In genomic region chr4:180827193-180827592, GRCh38 we compare ENCODE assay signal across 11 cellular contexts.
DNase-seq lines count a peak whose midpoint lies in the region; ATAC-seq and TF ChIP-seq lines count a peak whose summit lies in the region.
"Had no signal": no experiment of that assay in that cellular context is flagged by ENCODE, and none has a peak within 500 bp of the region (broad histone marks: within the 10 kb centered on the region; RNA-seq: fewer than 3 reads in every experiment).

No MANE protein-coding gene starts in this region.

- no peaks in the 10 kb centered on the region for H3K36me3 ChIP-seq in KMS-11 (ENCODE audit: insufficient read depth)

- peaks cover 9% of the 10 kb centered on the region for H3K9me3 Mint-ChIP-seq in mesothelial cell of epicardium
- H3K9me3 Mint-ChIP-seq: stimulated activated naive B cell treated with anti-CD40 and anti-IgM and Interleukin-4, amounts not matched to agents 10 μg/mL and 1 μg/mL and 100 μg/mL, for 72 hours had no signal

- peaks cover 18% of the 10 kb centered on the region for H3K4me1 ChIP-seq in KMS-11 (ENCODE audit: low read depth, poor library complexity, severe bottlenecking)
- H3K4me1 ChIP-seq: Caco-2 had no signal

- H3K27ac Mint-ChIP-seq in mesothelial cell of epicardium = peak overlapping the region; percentile 89
- H3K27ac Mint-ChIP-seq: stimulated activated naive B cell treated with anti-CD40 and anti-IgM and Interleukin-4, amounts not matched to agents 10 μg/mL and 1 μg/mL and 100 μg/mL, for 72 hours had no signal

- H3K27ac ChIP-seq in KMS-11 = no peak overlapping the region
- H3K27ac ChIP-seq in dorsolateral prefrontal cortex = peak overlapping the region in 7 of 59 donors; percentile 4 to 53 (median 18)

- peak overlapping the region; percentile 56 for H3K4me3 Mint-ChIP-seq in mesothelial cell of epicardium
- H3K4me3 Mint-ChIP-seq: stimulated activated naive B cell treated with anti-CD40 and anti-IgM and Interleukin-4, amounts not matched to agents 10 μg/mL and 1 μg/mL and 100 μg/mL, for 72 hours had no signal

- ATAC-seq in stimulated activated naive CD8-positive, alpha-beta T cell treated with anti-CD3 and anti-CD28 coated beads, Interleukin-15, Interleukin-2, amounts not matched to agents 100 U/mL and 50 U/mL, for 24 hours = no peak
- ATAC-seq: stimulated activated naive B cell treated with anti-CD40 and anti-IgM and Interleukin-4, amounts not matched to agents 10 μg/mL and 1 μg/mL and 100 μg/mL, for 72 hours had no signal

- WGBS in lower leg skin, 2 donors = 68% methylated on average over 4 of the region's 4 CpGs

- DNase-seq in A172 (ENCODE audit: low spot score) = peak; percentile 51
- DNase-seq in dorsolateral prefrontal cortex = peak in 1 of 10 donors; percentile 42
- DNase-seq in mesothelial cell of epicardium (ENCODE audit: low spot score in 2 of 2, unreplicated experiment in 2 of 2) = no peak
- DNase-seq in midbrain (lab: John Stamatoyannopoulos, UW) = no peak
- no peak for DNase-seq in lower leg skin (ENCODE audit: low spot score in 2 of 2)
- no peak for DNase-seq in stimulated activated naive CD8-positive, alpha-beta T cell treated with anti-CD3 and anti-CD28 coated beads, Interleukin-15, Interleukin-2, amounts not matched to agents 100 U/mL and 50 U/mL, for 24 hours
- DNase-seq in stimulated activated naive CD4-positive, alpha-beta T cell (lab: John Stamatoyannopoulos, UW) = no peak
- DNase-seq: Caco-2; NCI-H524 treated with DMSO at 0.1 percent for 48 hours; stimulated activated naive B cell treated with anti-CD40 and anti-IgM and Interleukin-4, amounts not matched to agents 10 μg/mL and 1 μg/mL and 100 μg/mL, for 72 hours had no signal

- H3K4me3 ChIP-seq in KMS-11 (IDR thresholded peaks at IDR 0.05; ENCODE audit: insufficient read depth, low read depth, low read length) = no peak overlapping the region
- peak overlapping the region; percentile 18 to 68 (median 46) for H3K4me3 ChIP-seq in dorsolateral prefrontal cortex
- no peak overlapping the region for H3K4me3 ChIP-seq in lower leg skin (ENCODE audit: low read depth, poor library complexity, severe bottlenecking)

- 0 out of 2 replicates have a peak overlapping the region, but pooled peaks have one; percentile 14 for H2AFZ ChIP-seq in KMS-11 (ENCODE audit: low read depth)

- peaks cover 14% of the 10 kb centered on the region for H3K4me1 Mint-ChIP-seq in mesothelial cell of epicardium

- no peaks in the 10 kb centered on the region for H3K79me2 ChIP-seq in KMS-11 (ENCODE audit: insufficient read depth, low read depth)

- H3K27me3 Mint-ChIP-seq in mesothelial cell of epicardium (ENCODE audit: low read depth) = no peaks in the 10 kb centered on the region
- H3K27me3 Mint-ChIP-seq: stimulated activated naive B cell treated with anti-CD40 and anti-IgM and Interleukin-4, amounts not matched to agents 10 μg/mL and 1 μg/mL and 100 μg/mL, for 72 hours had no signal

- H3K27me3 ChIP-seq in KMS-11 (ENCODE audit: insufficient read depth, low read depth) (no peaks in the 10 kb centered on the region), dorsolateral prefrontal cortex (peaks cover 0 to 3% (median 0%) of the 10 kb centered on the region in 45 donors)

- no peak overlapping the region; the same call in 1 of the 2 replicates for H3K4me2 ChIP-seq in KMS-11

- H3K36me3 Mint-ChIP-seq in mesothelial cell of epicardium = peaks cover 1% of the 10 kb centered on the region
- H3K36me3 Mint-ChIP-seq: stimulated activated naive B cell treated with anti-CD40 and anti-IgM and Interleukin-4, amounts not matched to agents 10 μg/mL and 1 μg/mL and 100 μg/mL, for 72 hours had no signal

- TF ChIP-seq CTCF in KMS-11 (conservative IDR thresholded peaks at IDR 0.05; ENCODE audit: low read depth, low read length) = no peak
- TF ChIP-seq CTCF in dorsolateral prefrontal cortex (IDR thresholded peaks at IDR 0.05 in 54 of 56, conservative IDR thresholded peaks at IDR 0.05 in 2 of 56; ENCODE audit: low read depth in 1 of 56, partially characterized antibody in 56 of 56) = no peak
- no peak for TF ChIP-seq CTCF in mesothelial cell of epicardium (IDR thresholded peaks at IDR 0.05; ENCODE audit: unreplicated experiment)
- no peak for TF ChIP-seq CTCF in lower leg skin (IDR thresholded peaks at IDR 0.05)

- intact Hi-C loops in dorsolateral prefrontal cortex (cut with DNase I) (loop anchor here in 1 of 2 donors (5.0 kb wide), 3 partner anchors 135 to 700 kb away; no protein-coding TSS in a partner anchor), lower leg skin (cut with DNase I; ENCODE audit: low total_unique reads) (no loop called here)

- no peak for TF ChIP-seq POLR2A in lower leg skin (IDR thresholded peaks at IDR 0.05)

- no peaks in the 10 kb centered on the region for H4K20me1 ChIP-seq in KMS-11 (ENCODE audit: insufficient read depth)

- no peak overlapping the region for H3K9ac ChIP-seq in KMS-11

Comparison
In these comparisons a context has a peak if more than half of its experiments do, and no peak if none do; other contexts are left out.
1. H3K4me3 ChIP-seq: peak in dorsolateral prefrontal cortex (59 of 59); none in KMS-11 (single experiment) and lower leg skin (single experiment).